1 cellular context compared by ENCODE assay signal in the genomic region with DNA sequence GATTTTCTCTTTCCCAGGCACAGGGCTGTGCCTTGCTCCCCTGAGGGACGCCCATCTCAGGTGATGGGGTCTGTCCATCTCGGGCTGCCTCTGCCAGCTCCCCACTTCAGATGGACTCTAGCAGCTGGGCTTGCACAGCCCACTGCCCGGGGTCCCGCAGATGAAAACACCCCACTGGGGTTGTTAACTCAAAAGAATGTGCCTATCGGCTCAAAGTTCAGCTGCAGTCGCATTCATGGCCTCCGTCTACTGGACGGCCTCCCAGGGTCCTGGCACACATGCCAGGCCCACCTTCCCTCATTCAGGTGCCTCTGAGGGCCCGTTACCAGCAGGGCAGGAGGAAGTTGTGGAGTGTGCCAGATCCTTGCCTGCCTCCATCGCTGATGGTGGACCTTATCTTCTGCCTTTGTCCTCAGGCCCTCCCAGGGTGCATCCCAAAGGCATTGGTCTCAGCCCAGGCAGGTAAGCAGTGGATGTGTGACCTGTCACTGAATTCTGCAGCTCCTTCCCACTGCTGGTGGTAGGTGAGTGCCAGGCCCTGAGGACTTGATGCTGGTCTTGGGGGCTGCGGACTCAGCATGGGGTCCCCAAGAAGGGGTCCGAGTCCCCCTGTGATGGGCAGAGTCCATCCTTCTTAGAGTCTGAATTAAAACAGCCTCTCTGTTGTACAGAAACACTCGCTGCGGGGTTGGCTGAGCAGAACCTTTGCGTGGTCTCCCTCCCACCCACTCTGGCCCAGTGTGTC.
TF ChIP-seq lines count a peak whose summit lies in the region.

No MANE protein-coding gene starts in this region.

TF ChIP-seq in HepG2, 621 proteins besides CTCF, POLR2A, EP300 and RAD21 (continued from another document):
- TF ChIP-seq ARID5B (CRISPR knock-in tag; IDR thresholded peaks at IDR 0.05) (0 out of 2 replicates have a peak, but pooled peaks have one; percentile 13), GATAD2A (CRISPR knock-in tag; IDR thresholded peaks at IDR 0.05) (peak; percentile 36; the same call in 1 of the 2 replicates), HNRNPL (IDR thresholded peaks at IDR 0.05; ENCODE audit: low read depth, low read length) (0 out of 2 replicates have a peak, but pooled peaks have one; percentile 43), ZNF207 (IDR thresholded peaks at IDR 0.05; ENCODE audit: borderline replicate concordance) (no peak), ZSCAN21 (CRISPR knock-in tag; IDR thresholded peaks at IDR 0.05; ENCODE audit: borderline replicate concordance) (no peak), ZFP91 (CRISPR knock-in tag; IDR thresholded peaks at IDR 0.05; ENCODE audit: borderline replicate concordance) (0 out of 2 replicates have a peak, but pooled peaks have one; percentile 12), ZNF33A (CRISPR knock-in tag; IDR thresholded peaks at IDR 0.05; ENCODE audit: borderline replicate concordance) (no peak), HNF4A (CRISPR knock-in tag; IDR thresholded peaks at IDR 0.05) (peak; percentile 69), TEAD3 (CRISPR knock-in tag; optimal IDR thresholded peaks at IDR 0.05; ENCODE audit: borderline replicate concordance) (peak; percentile 17), KLF6 (CRISPR knock-in tag; IDR thresholded peaks at IDR 0.05) (no peak)
- TF ChIP-seq, protein P1, sequence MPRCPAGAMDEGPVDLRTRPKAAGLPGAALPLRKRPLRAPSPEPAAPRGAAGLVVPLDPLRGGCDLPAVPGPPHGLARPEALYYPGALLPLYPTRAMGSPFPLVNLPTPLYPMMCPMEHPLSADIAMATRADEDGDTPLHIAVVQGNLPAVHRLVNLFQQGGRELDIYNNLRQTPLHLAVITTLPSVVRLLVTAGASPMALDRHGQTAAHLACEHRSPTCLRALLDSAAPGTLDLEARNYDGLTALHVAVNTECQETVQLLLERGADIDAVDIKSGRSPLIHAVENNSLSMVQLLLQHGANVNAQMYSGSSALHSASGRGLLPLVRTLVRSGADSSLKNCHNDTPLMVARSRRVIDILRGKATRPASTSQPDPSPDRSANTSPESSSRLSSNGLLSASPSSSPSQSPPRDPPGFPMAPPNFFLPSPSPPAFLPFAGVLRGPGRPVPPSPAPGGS (CRISPR knock-in tag; IDR thresholded peaks at IDR 0.05): no peak
- TF ChIP-seq, protein P2, sequence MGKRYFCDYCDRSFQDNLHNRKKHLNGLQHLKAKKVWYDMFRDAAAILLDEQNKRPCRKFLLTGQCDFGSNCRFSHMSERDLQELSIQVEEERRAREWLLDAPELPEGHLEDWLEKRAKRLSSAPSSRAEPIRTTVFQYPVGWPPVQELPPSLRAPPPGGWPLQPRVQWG (CRISPR knock-in tag; IDR thresholded peaks at IDR 0.05; ENCODE audit: borderline replicate concordance, low read depth): no peak
- TF ChIP-seq, protein P3, sequence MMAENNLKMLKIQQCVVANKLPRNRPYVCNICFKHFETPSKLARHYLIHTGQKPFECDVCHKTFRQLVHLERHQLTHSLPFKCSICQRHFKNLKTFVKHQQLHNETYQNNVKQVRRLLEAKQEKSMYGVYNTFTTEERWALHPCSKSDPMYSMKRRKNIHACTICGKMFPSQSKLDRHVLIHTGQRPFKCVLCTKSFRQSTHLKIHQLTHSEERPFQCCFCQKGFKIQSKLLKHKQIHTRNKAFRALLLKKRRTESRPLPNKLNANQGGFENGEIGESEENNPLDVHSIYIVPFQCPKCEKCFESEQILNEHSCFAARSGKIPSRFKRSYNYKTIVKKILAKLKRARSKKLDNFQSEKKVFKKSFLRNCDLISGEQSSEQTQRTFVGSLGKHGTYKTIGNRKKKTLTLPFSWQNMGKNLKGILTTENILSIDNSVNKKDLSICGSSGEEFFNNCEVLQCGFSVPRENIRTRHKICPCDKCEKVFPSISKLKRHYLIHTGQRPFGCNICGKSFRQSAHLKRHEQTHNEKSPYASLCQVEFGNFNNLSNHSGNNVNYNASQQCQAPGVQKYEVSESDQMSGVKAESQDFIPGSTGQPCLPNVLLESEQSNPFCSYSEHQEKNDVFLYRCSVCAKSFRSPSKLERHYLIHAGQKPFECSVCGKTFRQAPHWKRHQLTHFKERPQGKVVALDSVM (CRISPR knock-in tag; IDR thresholded peaks at IDR 0.05): peak; percentile 21; the same call in 1 of the 2 replicates
